In genomic region chr2:134917219-134917957, GRCh38 we compare ENCODE assay signal across 8 cellular contexts.
DNase-seq lines count a peak whose midpoint lies in the region; TF ChIP-seq lines count a peak whose summit lies in the region.

No MANE protein-coding gene starts in this region.

- H3K27ac Mint-ChIP-seq in T-helper 2 cell treated with Interferon-gamma antibody and Interleukin-4, amounts not matched to agents 5 μg/mL and 100 μg/mL, for 36 hours: peak overlapping the region; percentile 98
- H3K27ac Mint-ChIP-seq in nephron: peak overlapping the region; percentile 89 to 99 (median 98)

- H3K4me3 Mint-ChIP-seq in T-helper 2 cell treated with Interferon-gamma antibody and Interleukin-4, amounts not matched to agents 5 μg/mL and 100 μg/mL, for 36 hours: peak overlapping the region; percentile 97
- H3K4me3 Mint-ChIP-seq in nephron: peak overlapping the region; percentile 88 to 92 (median 89)

- DNase-seq in NCI-H146 (lab: John Stamatoyannopoulos, UW) (peak; percentile 51), NCI-H146 treated with DMSO at 0.1 percent for 48 hours (lab: John Stamatoyannopoulos, UW; ENCODE audit: unreplicated experiment) (no peak), NCI-H2107 (lab: John Stamatoyannopoulos, UW) (no peak), NOMO-1 treated with dmso at 0.1 percent for 144 hours (lab: John Stamatoyannopoulos, UW; ENCODE audit: unreplicated experiment) (no peak)
- DNase-seq in T-helper 2 cell treated with Interferon-gamma antibody and Interleukin-4, amounts not matched to agents 5 μg/mL and 100 μg/mL, for 36 hours (ENCODE audit: low spot score): peak; percentile 17
- no peak for DNase-seq in activated CD4-positive, CD25-positive, alpha-beta regulatory T cell (lab: John Stamatoyannopoulos, UW)

- TF ChIP-seq CTCF in nephron (IDR thresholded peaks at IDR 0.05; ENCODE audit: unreplicated experiment in 3 of 3): no peak

- peaks cover 12% of the 10 kb centered on the region for H3K4me1 Mint-ChIP-seq in T-helper 2 cell treated with Interferon-gamma antibody and Interleukin-4, amounts not matched to agents 5 μg/mL and 100 μg/mL, for 36 hours (ENCODE audit: low read depth)
- H3K4me1 Mint-ChIP-seq in nephron: peaks cover 17% of the 10 kb centered on the region

- H3K4me3 ChIP-seq in endocrine pancreas (ENCODE audit: control insufficient read depth, insufficient read depth, low read length): peak overlapping the region; percentile 85

- no peaks in the 10 kb centered on the region for H3K9me3 ChIP-seq in endocrine pancreas (ENCODE audit: control insufficient read depth, low read length)

- H3K9me3 Mint-ChIP-seq in T-helper 2 cell treated with Interferon-gamma antibody and Interleukin-4, amounts not matched to agents 5 μg/mL and 100 μg/mL, for 36 hours: peaks cover 15% of the 10 kb centered on the region
- peaks cover 24% of the 10 kb centered on the region for H3K9me3 Mint-ChIP-seq in nephron

- no peaks in the 10 kb centered on the region for H3K36me3 ChIP-seq in endocrine pancreas (ENCODE audit: control insufficient read depth, insufficient read depth, low read length)

- peaks cover 26% of the 10 kb centered on the region for H3K36me3 Mint-ChIP-seq in T-helper 2 cell treated with Interferon-gamma antibody and Interleukin-4, amounts not matched to agents 5 μg/mL and 100 μg/mL, for 36 hours (ENCODE audit: low read depth)
- H3K36me3 Mint-ChIP-seq in nephron (ENCODE audit: low read depth): no peaks in the 10 kb centered on the region

- H3K4me1 ChIP-seq in endocrine pancreas (ENCODE audit: control insufficient read depth, insufficient read depth, low read length): peaks cover 3% of the 10 kb centered on the region

- peaks cover 24% of the 10 kb centered on the region for H3K27me3 Mint-ChIP-seq in T-helper 2 cell treated with Interferon-gamma antibody and Interleukin-4, amounts not matched to agents 5 μg/mL and 100 μg/mL, for 36 hours (ENCODE audit: low read depth)
- no peaks in the 10 kb centered on the region for H3K27me3 Mint-ChIP-seq in nephron (ENCODE audit: low read depth)

- no peaks in the 10 kb centered on the region for H3K27me3 ChIP-seq in endocrine pancreas (ENCODE audit: control insufficient read depth, insufficient read depth, low read length)

- peak overlapping the region; percentile 73 for H3K9ac ChIP-seq in endocrine pancreas (ENCODE audit: control insufficient read depth, insufficient read depth, low read length)

Comparison
In these comparisons a context has a peak if more than half of its experiments do, and no peak if none do; other contexts are left out.
1. DNase-seq: peak in NCI-H146 (single experiment) and T-helper 2 cell treated with Interferon-gamma antibody and Interleukin-4, amounts not matched to agents 5 μg/mL and 100 μg/mL, for 36 hours (single experiment); none in NCI-H146 treated with DMSO at 0.1 percent for 48 hours (single experiment), NCI-H2107 (single experiment), NOMO-1 treated with dmso at 0.1 percent for 144 hours (single experiment) and activated CD4-positive, CD25-positive, alpha-beta regulatory T cell (0 of 4).